Comparison of ENCODE assay signal across 6 cellular contexts in the genomic region with DNA sequence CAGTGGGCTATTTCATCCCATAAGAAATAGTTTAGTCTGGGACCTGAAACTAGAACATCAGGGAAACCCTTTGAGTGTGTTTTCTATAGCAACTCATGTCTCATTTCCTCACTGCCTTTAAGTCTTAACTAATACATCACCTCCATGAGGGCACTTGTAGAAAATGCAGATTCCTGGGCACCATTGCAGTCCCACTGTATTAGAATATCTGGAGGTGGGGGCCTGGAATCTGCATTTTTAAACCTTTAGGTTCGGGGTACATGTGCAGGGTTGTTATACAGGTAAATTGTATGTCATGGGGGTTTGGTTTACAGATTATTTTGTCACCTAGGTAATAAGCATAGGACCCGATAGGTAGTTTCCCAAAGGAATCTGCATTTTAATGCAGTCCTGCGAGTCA.
"Had no signal": no experiment of that assay in that cellular context is flagged by ENCODE, and none has a peak within 500 bp of the region (broad histone marks: within the 10 kb centered on the region; RNA-seq: fewer than 3 reads in every experiment).

No MANE protein-coding gene starts in this region.

- H3K9ac ChIP-seq: KMS-11 had no signal

- H3K27ac ChIP-seq: HL-60, KMS-11 had no signal

- DNase-seq: IMR-90, KBM-7, KG1 had no signal

- H3K4me2 ChIP-seq: KMS-11 had no signal

- FAIRE-seq: HTR-8/SVneo had no signal
